ENCODE assay signal across 8 cellular contexts in the genomic region with DNA sequence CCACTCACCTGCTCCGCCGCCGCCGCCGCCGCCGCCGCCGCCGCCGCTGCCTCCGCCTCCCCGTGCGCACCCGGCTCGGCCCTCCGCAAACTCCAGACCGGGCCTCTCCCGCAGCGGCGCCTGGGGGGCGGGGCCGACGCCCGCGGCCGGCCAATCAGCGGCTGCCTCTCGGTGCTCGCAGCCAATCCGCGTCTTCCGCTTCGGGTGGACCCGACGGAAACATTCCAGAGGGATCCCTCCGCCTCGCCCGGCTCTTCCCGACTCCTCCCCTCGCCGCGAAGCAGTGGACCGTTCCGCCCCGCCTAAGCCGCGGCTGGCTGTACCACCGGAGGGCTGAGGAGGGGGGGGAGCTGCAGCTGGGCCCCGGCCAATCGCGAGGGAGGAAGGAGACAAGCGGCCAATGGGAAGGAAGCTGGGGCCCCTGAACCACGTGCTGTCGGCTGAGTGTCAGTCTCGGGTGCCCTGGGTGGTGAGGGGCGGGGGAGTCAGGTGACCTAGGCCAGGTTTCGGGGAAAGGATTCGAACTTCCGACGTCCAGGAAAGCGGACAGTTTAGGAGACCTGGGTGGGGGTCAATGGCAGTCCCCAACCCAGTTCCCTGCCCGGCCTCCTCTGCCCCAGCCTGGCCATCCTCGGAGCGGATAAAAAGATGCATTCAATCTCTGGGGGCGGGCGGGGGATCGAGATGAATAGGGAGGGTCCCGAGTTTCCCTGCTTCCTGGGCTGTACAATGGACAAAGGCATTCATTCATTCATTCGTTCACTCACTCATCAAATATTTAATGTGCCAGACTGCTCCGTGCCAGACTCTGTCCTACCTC. TPM values are rescaled to one million over a fixed set of nuclear protein-coding genes. Genes with fewer than 3 reads are reported as not detected.
A peak's percentile ranks its signal among the peaks of the same experiment; 100 is the strongest.
DNase-seq lines count a peak whose midpoint lies in the region; ATAC-seq, FAIRE-seq and TF ChIP-seq lines count a peak whose summit lies in the region.

A gene with protein sequence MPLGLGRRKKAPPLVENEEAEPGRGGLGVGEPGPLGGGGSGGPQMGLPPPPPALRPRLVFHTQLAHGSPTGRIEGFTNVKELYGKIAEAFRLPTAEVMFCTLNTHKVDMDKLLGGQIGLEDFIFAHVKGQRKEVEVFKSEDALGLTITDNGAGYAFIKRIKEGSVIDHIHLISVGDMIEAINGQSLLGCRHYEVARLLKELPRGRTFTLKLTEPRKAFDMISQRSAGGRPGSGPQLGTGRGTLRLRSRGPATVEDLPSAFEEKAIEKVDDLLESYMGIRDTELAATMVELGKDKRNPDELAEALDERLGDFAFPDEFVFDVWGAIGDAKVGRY (minus strand): TSS at position 99 of the 820 bp plus-strand sequence. CDS start 13,151 bp downstream, outside the sequence.

- peak; percentile 79 for FAIRE-seq in frontal cortex (lab: Jason Lieb, UNC)

- TF ChIP-seq EP300 in stomach (IDR thresholded peaks at IDR 0.05) = no peak

- POLR2A ChIA-PET in CD8-positive, alpha-beta memory T cell (lab: Charles Lee) = interaction anchor here (0.8 to 3.3 kb wide), 3 partner anchors 7 to 21 kb away, joined by 3 to 17 read pairs (median 12); a partner anchor contains a TSS

- CTCF ChIA-PET in CD8-positive, alpha-beta memory T cell (lab: Charles Lee) = interaction anchor here (1.4 to 2.7 kb wide), 4 partner anchors 8 to 60 kb away, joined by 4 to 14 read pairs (median 8); no protein-coding TSS in a partner anchor

- H3K4me1 ChIP-seq in CD8-positive, alpha-beta memory T cell (ENCODE audit: insufficient read depth, low read length) = peaks cover 24% of the 10 kb centered on the region
- H3K4me1 ChIP-seq in neural progenitor cell = peaks cover 10% of the 10 kb centered on the region
- peaks cover 27 to 50% (median 44%) of the 10 kb centered on the region in 4 donors for H3K4me1 ChIP-seq in stomach

- peak within 1 kb of the TSS; percentile 75 to 93 (median 88) for H3K4me3 Mint-ChIP-seq in CD8-positive, alpha-beta memory T cell
- H3K4me3 Mint-ChIP-seq in neural progenitor cell = peak within 1 kb of the TSS; percentile 95

- peaks cover 0 to 17% (median 4%) of the 10 kb centered on the region in 3 donors for H3K36me3 Mint-ChIP-seq in CD8-positive, alpha-beta memory T cell
- peaks cover 8% of the 10 kb centered on the region for H3K36me3 Mint-ChIP-seq in neural progenitor cell

- intact Hi-C loops in stomach (cut with DNase I; ENCODE audit: low total_unique reads) = no loop called here

- H3F3A ChIP-seq in neural progenitor cell (ENCODE audit: low read depth) = peaks cover 13% of the 10 kb centered on the region

- H3K27ac ChIP-seq in CD8-positive, alpha-beta memory T cell (ENCODE audit: low read depth, low read length) = peak within 1 kb of the TSS; percentile 51
- H3K27ac ChIP-seq in neural progenitor cell (no peak within 1 kb of the TSS), stomach (peak within 1 kb of the TSS; percentile 77 to 89 (median 88))

- no peaks in the 10 kb centered on the region for H3K9me3 ChIP-seq in CD8-positive, alpha-beta memory T cell (ENCODE audit: low read length)
- H3K9me3 ChIP-seq in neural progenitor cell (ENCODE audit: low read depth) (no peaks in the 10 kb centered on the region), stomach (no peaks in the 10 kb centered on the region)

- no peaks in the 10 kb centered on the region for H3K27me3 ChIP-seq in CD8-positive, alpha-beta memory T cell (ENCODE audit: insufficient read depth, low read length, poor library complexity, severe bottlenecking)
- H3K27me3 ChIP-seq in neural progenitor cell (no peaks in the 10 kb centered on the region), stomach (no peaks in the 10 kb centered on the region)

- peaks cover 35% of the 10 kb centered on the region for H3K79me2 ChIP-seq in neural progenitor cell (ENCODE audit: low read depth)

- ATAC-seq in GM21717 (IDR thresholded peaks at IDR 0.05; ENCODE audit: unreplicated experiment) (peak; percentile 70), SK-N-SH treated with all-trans-retinoic acid at 6 μM for 48 hours (peak; percentile 95)

- WGBS in stomach, 5 donors = 2 to 14% (median 3%) methylated on average over 13 to 71 of the region's 71 CpGs

- TF ChIP-seq CTCF in neural progenitor cell (IDR thresholded peaks at IDR 0.05) (no peak), stomach (IDR thresholded peaks at IDR 0.05) (no peak)

- H3K9ac ChIP-seq in neural progenitor cell = peak within 1 kb of the TSS; percentile 57

- peak within 1 kb of the TSS; percentile 67 to 94 (median 84) for H3K27ac Mint-ChIP-seq in CD8-positive, alpha-beta memory T cell
- peak within 1 kb of the TSS; percentile 18 for H3K27ac Mint-ChIP-seq in neural progenitor cell

- DNase-seq in CD8-positive, alpha-beta memory T cell = peak; percentile 74 to 89 (median 82)
- DNase-seq in NAMALWA (ENCODE audit: low spot score) (peak; percentile 82), frontal cortex (ENCODE audit: low spot score in 2 of 2) (peak; percentile 99), neural progenitor cell (ENCODE audit: low spot score) (peak; percentile 99), stomach (peak; percentile 96)
- DNase-seq in activated naive CD4-positive, alpha-beta T cell treated with anti-CD3 and anti-CD28 coated beads, Interleukin-2, amount 50 U/mL, for 16 hours = peak; percentile 85

- no peaks in the 10 kb centered on the region for H3K36me3 ChIP-seq in CD8-positive, alpha-beta memory T cell (ENCODE audit: insufficient read depth, low read length)
- no peaks in the 10 kb centered on the region for H3K36me3 ChIP-seq in neural progenitor cell
- peaks cover 0 to 18% (median 12%) of the 10 kb centered on the region in 4 donors for H3K36me3 ChIP-seq in stomach

- TF ChIP-seq POLR2A in stomach (IDR thresholded peaks at IDR 0.05) = no peak

- peak within 1 kb of the TSS; percentile 71 for H3K4me3 ChIP-seq in CD8-positive, alpha-beta memory T cell (ENCODE audit: low read length)
- peak within 1 kb of the TSS; percentile 91 for H3K4me3 ChIP-seq in neural progenitor cell
- peak within 1 kb of the TSS; percentile 77 to 94 (median 90) for H3K4me3 ChIP-seq in stomach

- peaks cover 33% of the 10 kb centered on the region for H4K20me1 ChIP-seq in neural progenitor cell (ENCODE audit: low read depth)

- peaks cover 19 to 34% (median 33%) of the 10 kb centered on the region in 3 donors for H3K4me1 Mint-ChIP-seq in CD8-positive, alpha-beta memory T cell
- H3K4me1 Mint-ChIP-seq in neural progenitor cell = peaks cover 24% of the 10 kb centered on the region

- H2AFZ ChIP-seq in neural progenitor cell (replicated peaks) = peak within 1 kb of the TSS; percentile 39

- peak within 1 kb of the TSS; percentile 87 for H3K4me2 ChIP-seq in neural progenitor cell

- H3K27me3 Mint-ChIP-seq in CD8-positive, alpha-beta memory T cell = no peaks in the 10 kb centered on the region
- peaks cover 14% of the 10 kb centered on the region for H3K27me3 Mint-ChIP-seq in neural progenitor cell (ENCODE audit: insufficient read depth, low read depth)

- H3K9me3 Mint-ChIP-seq in CD8-positive, alpha-beta memory T cell = no peaks in the 10 kb centered on the region
- H3K9me3 Mint-ChIP-seq in neural progenitor cell = no peaks in the 10 kb centered on the region

TF ChIP-seq in SK-N-SH treated with all-trans-retinoic acid at 6 μM for 48 hours, 23 proteins besides CTCF, POLR2A, EP300 and RAD21:
- no peak for TF ChIP-seq BACH2 (CRISPR knock-in tag; IDR thresholded peaks at IDR 0.05; ENCODE audit: borderline replicate concordance)
- TF ChIP-seq, protein P1, sequence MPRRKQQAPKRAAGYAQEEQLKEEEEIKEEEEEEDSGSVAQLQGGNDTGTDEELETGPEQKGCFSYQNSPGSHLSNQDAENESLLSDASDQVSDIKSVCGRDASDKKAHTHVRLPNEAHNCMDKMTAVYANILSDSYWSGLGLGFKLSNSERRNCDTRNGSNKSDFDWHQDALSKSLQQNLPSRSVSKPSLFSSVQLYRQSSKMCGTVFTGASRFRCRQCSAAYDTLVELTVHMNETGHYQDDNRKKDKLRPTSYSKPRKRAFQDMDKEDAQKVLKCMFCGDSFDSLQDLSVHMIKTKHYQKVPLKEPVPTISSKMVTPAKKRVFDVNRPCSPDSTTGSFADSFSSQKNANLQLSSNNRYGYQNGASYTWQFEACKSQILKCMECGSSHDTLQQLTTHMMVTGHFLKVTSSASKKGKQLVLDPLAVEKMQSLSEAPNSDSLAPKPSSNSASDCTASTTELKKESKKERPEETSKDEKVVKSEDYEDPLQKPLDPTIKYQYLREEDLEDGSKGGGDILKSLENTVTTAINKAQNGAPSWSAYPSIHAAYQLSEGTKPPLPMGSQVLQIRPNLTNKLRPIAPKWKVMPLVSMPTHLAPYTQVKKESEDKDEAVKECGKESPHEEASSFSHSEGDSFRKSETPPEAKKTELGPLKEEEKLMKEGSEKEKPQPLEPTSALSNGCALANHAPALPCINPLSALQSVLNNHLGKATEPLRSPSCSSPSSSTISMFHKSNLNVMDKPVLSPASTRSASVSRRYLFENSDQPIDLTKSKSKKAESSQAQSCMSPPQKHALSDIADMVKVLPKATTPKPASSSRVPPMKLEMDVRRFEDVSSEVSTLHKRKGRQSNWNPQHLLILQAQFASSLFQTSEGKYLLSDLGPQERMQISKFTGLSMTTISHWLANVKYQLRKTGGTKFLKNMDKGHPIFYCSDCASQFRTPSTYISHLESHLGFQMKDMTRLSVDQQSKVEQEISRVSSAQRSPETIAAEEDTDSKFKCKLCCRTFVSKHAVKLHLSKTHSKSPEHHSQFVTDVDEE (CRISPR knock-in tag; IDR thresholded peaks at IDR 0.05) = 0 out of 2 replicates have a peak, but pooled peaks have one; percentile 15

RNA-seq across cellular contexts. Expression of the gene that starts here (rescaled TPM):
- total RNA-seq in CD8-positive, alpha-beta memory T cell = 10 to 100 TPM; 32.7 to 36.7 TPM
- 43.4 TPM for polyA plus RNA-seq in CD8-positive, alpha-beta memory T cell
- total RNA-seq in frontal cortex (39.1 TPM), neural progenitor cell (ENCODE audit: low replicate concordance) (23.6 and 83.6 TPM in 2 replicates), stomach (100 to 1,000 TPM in 4 of 5 donors, 10 to 100 TPM in 1; 73.3 to 662 (median 174) TPM)
- 100 to 1,000 TPM in 2 of 3 donors, 10 to 100 TPM in 1; 98.9 to 126 (median 102) TPM for polyA plus RNA-seq in stomach
